1 cellular context compared by ENCODE assay signal in genomic region chr6:104940881-104941693, GRCh38.
A peak's percentile ranks its signal among the peaks of the same experiment; 100 is the strongest.
TF ChIP-seq lines count a peak whose summit lies in the region.

No MANE protein-coding gene starts in this region.

TF ChIP-seq in HepG2, 621 proteins besides CTCF, POLR2A, EP300 and RAD21 (continued from another document and continues in another):
- TF ChIP-seq ZSCAN20 (CRISPR knock-in tag; IDR thresholded peaks at IDR 0.05; ENCODE audit: borderline replicate concordance), result peak; percentile 91; the same call in 1 of the 2 replicates
- peak; percentile 87 for TF ChIP-seq ZNF230 (CRISPR knock-in tag; IDR thresholded peaks at IDR 0.05)
- TF ChIP-seq MED1 (CRISPR knock-in tag; IDR thresholded peaks at IDR 0.05), result peak; percentile 37; the same call in 1 of the 2 replicates
- TF ChIP-seq HOMEZ (CRISPR knock-in tag; IDR thresholded peaks at IDR 0.05; ENCODE audit: low read depth), result no peak
- TF ChIP-seq BORCS8-MEF2B (CRISPR knock-in tag; IDR thresholded peaks at IDR 0.05), result peak; percentile 95
- no peak for TF ChIP-seq ZNF317 (CRISPR knock-in tag; IDR thresholded peaks at IDR 0.05)
- peak; percentile 77 for TF ChIP-seq ZBTB14 (CRISPR knock-in tag; IDR thresholded peaks at IDR 0.05)
- 0 out of 2 replicates have a peak, but pooled peaks have one; percentile 39 for TF ChIP-seq E2F2 (CRISPR knock-in tag; IDR thresholded peaks at IDR 0.05; ENCODE audit: borderline replicate concordance)
- TF ChIP-seq AKNA (CRISPR knock-in tag; IDR thresholded peaks at IDR 0.05; ENCODE audit: borderline replicate concordance), result peak; percentile 74; the same call in 1 of the 2 replicates
- no peak for TF ChIP-seq ZHX1 (CRISPR knock-in tag; IDR thresholded peaks at IDR 0.05; ENCODE audit: low read depth)
- peak; percentile 68; the same call in 1 of the 2 replicates for TF ChIP-seq SAFB2 (CRISPR knock-in tag; IDR thresholded peaks at IDR 0.05; ENCODE audit: borderline replicate concordance, low read depth)
- TF ChIP-seq ZNF83 (CRISPR knock-in tag; IDR thresholded peaks at IDR 0.05; ENCODE audit: borderline replicate concordance), result no peak; the same call in 1 of the 2 replicates
- TF ChIP-seq ZNF350 (CRISPR knock-in tag; IDR thresholded peaks at IDR 0.05; ENCODE audit: borderline replicate concordance, low read depth), result peak; percentile 71; the same call in 1 of the 2 replicates
- TF ChIP-seq GLMP (CRISPR knock-in tag; IDR thresholded peaks at IDR 0.05; ENCODE audit: borderline replicate concordance), result no peak
- no peak for TF ChIP-seq ZNF160 (CRISPR knock-in tag; IDR thresholded peaks at IDR 0.05)
- TF ChIP-seq ASH2L (IDR thresholded peaks at IDR 0.05; ENCODE audit: insufficient read length, low read depth, low read length), result peak; percentile 79
- TF ChIP-seq MAZ (IDR thresholded peaks at IDR 0.05; ENCODE audit: borderline replicate concordance, low read depth, low read length), result peak; percentile 57; the same call in 1 of the 2 replicates
- TF ChIP-seq MAZ (CRISPR knock-in tag; IDR thresholded peaks at IDR 0.05; ENCODE audit: low read depth), result peak; percentile 61
- TF ChIP-seq ATF4 (CRISPR knock-in tag; IDR thresholded peaks at IDR 0.05), result peak in 1 of 2 experiments; percentile 57; a peak in 2 of 4 replicates
- 0 out of 2 replicates have a peak, but pooled peaks have one; percentile 51 for TF ChIP-seq ZNF253 (CRISPR knock-in tag; IDR thresholded peaks at IDR 0.05; ENCODE audit: borderline replicate concordance)
- TF ChIP-seq ATAD3A (CRISPR knock-in tag; IDR thresholded peaks at IDR 0.05), result no peak
- peak; percentile 66 for TF ChIP-seq ZNF589 (CRISPR knock-in tag; conservative IDR thresholded peaks at IDR 0.05)
- peak; percentile 71; the same call in 1 of the 2 replicates for TF ChIP-seq MIER2 (CRISPR knock-in tag; IDR thresholded peaks at IDR 0.05)
- peak; percentile 74 for TF ChIP-seq DBP (CRISPR knock-in tag; IDR thresholded peaks at IDR 0.05; ENCODE audit: not compliant biosample characterization)
- no peak for TF ChIP-seq SP5 (CRISPR knock-in tag; IDR thresholded peaks at IDR 0.05; ENCODE audit: borderline replicate concordance, low read depth)
- TF ChIP-seq ZNF580 (CRISPR knock-in tag; IDR thresholded peaks at IDR 0.05; ENCODE audit: borderline replicate concordance, low read depth), result 0 out of 2 replicates have a peak, but pooled peaks have one; percentile 32
- TF ChIP-seq DMAP1 (CRISPR knock-in tag; IDR thresholded peaks at IDR 0.05), result peak; percentile 49; the same call in 1 of the 2 replicates
- 0 out of 2 replicates have a peak, but pooled peaks have one; percentile 53 for TF ChIP-seq STAT5B (CRISPR knock-in tag; IDR thresholded peaks at IDR 0.05)
- TF ChIP-seq ZGPAT (CRISPR knock-in tag; IDR thresholded peaks at IDR 0.05), result peak; percentile 89
- TF ChIP-seq PATZ1 (CRISPR knock-in tag; IDR thresholded peaks at IDR 0.05), result peak; percentile 10; the same call in 1 of the 2 replicates
- TF ChIP-seq GPN1 (CRISPR knock-in tag; IDR thresholded peaks at IDR 0.05; ENCODE audit: borderline replicate concordance), result peak; percentile 30; the same call in 1 of the 2 replicates
- TF ChIP-seq ZNF770 (CRISPR knock-in tag; IDR thresholded peaks at IDR 0.05), result no peak; the same call in 1 of the 2 replicates
- no peak for TF ChIP-seq ATRX (CRISPR knock-in tag; IDR thresholded peaks at IDR 0.05; ENCODE audit: borderline replicate concordance)
